ENCODE assay signal across 9 cellular contexts in the genomic region with DNA sequence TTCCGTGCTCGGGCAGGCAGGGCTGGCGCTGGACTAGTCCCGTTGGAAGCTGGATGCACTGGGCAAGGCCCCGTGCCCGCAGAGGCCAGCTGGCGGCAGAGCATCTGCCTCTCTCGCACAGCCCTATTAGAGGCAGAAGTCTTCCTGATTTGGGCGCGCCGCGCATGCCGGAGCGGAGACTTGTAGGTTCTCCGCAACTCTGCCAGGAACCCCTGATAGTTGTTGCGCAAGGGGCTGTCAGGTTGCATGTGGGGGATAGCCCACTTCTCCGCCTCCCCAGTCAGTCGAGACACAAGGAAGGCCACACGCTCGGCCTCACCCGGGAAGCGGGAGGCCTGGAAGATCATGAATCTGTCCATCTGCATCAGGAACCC. TPM values are rescaled to one million over a fixed set of nuclear protein-coding genes. Genes with fewer than 3 reads are reported as not detected.
DNase-seq lines count a peak whose midpoint lies in the region; ATAC-seq and TF ChIP-seq lines count a peak whose summit lies in the region.
"Had no signal": no experiment of that assay in that cellular context is flagged by ENCODE, and none has a peak within 500 bp of the region (broad histone marks: within the 10 kb centered on the region; RNA-seq: fewer than 3 reads in every experiment).

No MANE protein-coding gene starts in this region.

- ATAC-seq in Right ventricle myocardium inferior (no peak), HG02623 (IDR thresholded peaks at IDR 0.05; ENCODE audit: unreplicated experiment) (no peak)

- no peak for TF ChIP-seq CTCF in right atrium auricular region (IDR thresholded peaks at IDR 0.05)
- TF ChIP-seq CTCF in ascending aorta (IDR thresholded peaks at IDR 0.05): no peak
- TF ChIP-seq CTCF in mesothelial cell of epicardium (IDR thresholded peaks at IDR 0.05; ENCODE audit: unreplicated experiment): no peak

- peak overlapping the region; percentile 76 for H3K4me3 Mint-ChIP-seq in mesothelial cell of epicardium

- peaks cover 32% of the 10 kb centered on the region for H3K36me3 Mint-ChIP-seq in mesothelial cell of epicardium

- H3K4me1 Mint-ChIP-seq in mesothelial cell of epicardium: peaks cover 25% of the 10 kb centered on the region

- H3K9me3 ChIP-seq in right atrium auricular region: no peaks in the 10 kb centered on the region
- peaks cover 6 to 25% of the 10 kb centered on the region in 2 donors for H3K9me3 ChIP-seq in ascending aorta

- H3K27me3 ChIP-seq in right atrium auricular region: no peaks in the 10 kb centered on the region
- H3K27me3 ChIP-seq in ascending aorta: no peaks in the 10 kb centered on the region

- peak; percentile 54 for DNase-seq in right atrium auricular region (ENCODE audit: low spot score)
- DNase-seq in Right ventricle myocardium inferior (ENCODE audit: missing footprints): no peak
- no peak for DNase-seq in ascending aorta (ENCODE audit: low spot score in 2 of 2)
- no peak for DNase-seq in mesothelial cell of epicardium (ENCODE audit: low spot score in 2 of 2, unreplicated experiment in 2 of 2)
- no peak for DNase-seq in NCI-H1105 (lab: John Stamatoyannopoulos, UW)
- DNase-seq in stimulated activated CD4-positive, alpha-beta T cell treated with anti-CD3 and anti-CD28 coated beads, Interleukin-15, amount 100 ng/mL, for 24 hours: no peak
- no peak for DNase-seq in effector CD8-positive, alpha-beta T cell (lab: John Stamatoyannopoulos, UW)
- DNase-seq: NCI-H2171 had no signal

- peaks cover 14% of the 10 kb centered on the region for H3K9me3 Mint-ChIP-seq in mesothelial cell of epicardium

- H3K4me1 ChIP-seq in right atrium auricular region (peaks cover 0 to 33% of the 10 kb centered on the region in 2 donors), ascending aorta (peaks cover 4 to 10% of the 10 kb centered on the region in 2 donors)

- H3K36me3 ChIP-seq in right atrium auricular region (peaks cover 8% of the 10 kb centered on the region), ascending aorta (peaks cover 2 to 31% of the 10 kb centered on the region in 2 donors)

- H3K4me3 ChIP-seq in right atrium auricular region: peak overlapping the region in 1 of 2 donors; percentile 86
- peak overlapping the region; percentile 97 to 100 for H3K4me3 ChIP-seq in ascending aorta

- intact Hi-C loops in Right ventricle myocardium inferior (cut with DNase I): no loop called here
- intact Hi-C loops in ascending aorta (cut with DNase I): loop anchor here (2.0 to 10.0 kb wide), 4 partner anchors 136 to 685 kb away; a partner anchor contains a TSS

- peak overlapping the region in 1 of 2 donors; percentile 94 for H3K27ac ChIP-seq in right atrium auricular region
- no peak overlapping the region for H3K27ac ChIP-seq in ascending aorta

- peak overlapping the region; percentile 30 for H3K27ac Mint-ChIP-seq in mesothelial cell of epicardium

- H3K27me3 Mint-ChIP-seq in mesothelial cell of epicardium (ENCODE audit: low read depth): peaks cover 5% of the 10 kb centered on the region

RNA-seq across cellular contexts. Expression of a gene that starts 1.2 kb away (rescaled TPM):
- 10 to 100 TPM; 22.1 to 30.0 TPM for total RNA-seq in right atrium auricular region
- 26.2 TPM for total RNA-seq in Right ventricle myocardium inferior
- 26.8 TPM for total RNA-seq in ascending aorta
- total RNA-seq in mesothelial cell of epicardium: 47.5 to 48.3 TPM (median 47.6 TPM) in 3 replicates
